In the genomic region with DNA sequence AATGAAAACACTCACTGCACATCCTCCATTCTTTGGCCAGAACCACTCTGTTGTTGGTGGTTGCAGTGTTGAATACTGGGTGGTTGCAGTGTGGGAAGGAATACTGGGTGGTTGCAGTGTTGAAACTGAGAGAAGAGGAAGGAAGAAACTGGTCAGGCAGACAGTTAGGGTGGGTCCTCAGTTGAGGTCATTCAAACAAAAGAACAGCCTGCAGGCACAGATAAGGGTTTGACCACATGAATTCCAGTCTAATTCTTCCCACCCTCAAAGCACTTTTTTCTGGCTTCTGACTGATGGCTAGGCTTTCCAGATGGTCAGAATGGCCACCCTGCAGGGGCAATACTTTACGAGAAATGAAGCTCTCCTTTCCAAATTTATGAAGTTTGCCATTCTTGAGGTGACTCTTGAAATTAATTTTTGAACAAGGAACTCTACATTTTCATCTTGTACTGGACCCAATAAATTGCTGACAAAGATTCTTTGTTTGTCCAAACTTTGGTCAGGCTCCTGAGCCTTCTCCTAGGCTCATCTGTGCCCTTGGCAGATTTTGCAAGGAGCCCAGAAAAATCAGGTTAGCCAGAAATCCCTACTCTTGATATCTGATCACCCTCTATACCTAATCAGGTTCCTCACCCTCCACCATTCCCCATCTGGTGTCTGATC, we compare ENCODE assay signal across 22 cellular contexts.
DNase-seq lines count a peak whose midpoint lies in the region; ATAC-seq and TF ChIP-seq lines count a peak whose summit lies in the region.
"Had no signal": no experiment of that assay in that cellular context is flagged by ENCODE, and none has a peak within 500 bp of the region (broad histone marks: within the 10 kb centered on the region; RNA-seq: fewer than 3 reads in every experiment).

No MANE protein-coding gene starts in this region.

- intact Hi-C loops in MCF 10A (cut with micrococcal nuclease) (no loop called here), breast epithelium (cut with DNase I; ENCODE audit: low total_unique reads) (no loop called here)

- H3K4me3 ChIP-seq in breast epithelium (no peak overlapping the region), WERI-Rb-1 (ENCODE audit: low read depth, low read length) (no peak overlapping the region)
- H3K4me3 ChIP-seq: lower lobe of right lung, prostate gland, SJSA1, transverse colon had no signal

- DNase-seq in MCF 10A (ENCODE audit: unreplicated experiment) (no peak), breast epithelium (ENCODE audit: low spot score in 2 of 2) (no peak), OCI-M1 (lab: John Stamatoyannopoulos, UW) (peak; percentile 94), endothelial cell (ENCODE audit: low spot score) (peak; percentile 4), UCSD-AML1 (lab: John Stamatoyannopoulos, UW; ENCODE audit: unreplicated experiment) (no peak), WERI-Rb-1 (no peak), AML-193 (lab: John Stamatoyannopoulos, UW) (no peak)
- DNase-seq: 8988T; activated CD4-positive, alpha-beta T cell treated with anti-CD3 and anti-CD28 coated beads, Interleukin-2, amount 10 ng/mL, durations not matched to agents 7 days and 5 days; activated naive CD4-positive, alpha-beta T cell treated with anti-CD3 and anti-CD28 coated beads for 36 hours; dermis blood vessel endothelial cell; DMS53; HCEC 1CT; Karpas-422; lower lobe of right lung; natural killer cell; NCI-H1436; transverse colon had no signal

- no peak overlapping the region for H3K27ac ChIP-seq in breast epithelium
- no peak overlapping the region for H3K27ac ChIP-seq in WERI-Rb-1
- H3K27ac ChIP-seq: C4-2B, lower lobe of right lung, prostate gland, SJSA1, transverse colon had no signal

- H3K27me3 ChIP-seq in breast epithelium: no peaks in the 10 kb centered on the region
- H3K27me3 ChIP-seq in WERI-Rb-1 (ENCODE audit: insufficient read depth, low read depth, severe bottlenecking): no peaks in the 10 kb centered on the region
- H3K27me3 ChIP-seq: SJSA1, transverse colon had no signal

- TF ChIP-seq POLR2A in breast epithelium (IDR thresholded peaks at IDR 0.05): no peak

- ATAC-seq in stimulated activated memory B cell treated with anti-CD40 and anti-IgM and Interleukin-4, amounts not matched to agents 10 μg/mL and 1 μg/mL and 100 μg/mL, for 72 hours: no peak
- ATAC-seq: lower lobe of right lung, natural killer cell had no signal

- H3K36me3 Mint-ChIP-seq in MCF 10A (ENCODE audit: insufficient read depth, unreplicated experiment): no peaks in the 10 kb centered on the region
- peaks cover 12% of the 10 kb centered on the region for H3K36me3 Mint-ChIP-seq in endothelial cell (ENCODE audit: low read depth, unreplicated experiment)
- H3K36me3 Mint-ChIP-seq in stimulated activated memory B cell treated with anti-CD40 and anti-IgM and Interleukin-4, amounts not matched to agents 10 μg/mL and 1 μg/mL and 100 μg/mL, for 72 hours: no peaks in the 10 kb centered on the region
- H3K36me3 Mint-ChIP-seq: natural killer cell had no signal

- POLR2A ChIA-PET in MCF 10A (lab: Yijun Ruan, JAX): no interaction called here

- no peaks in the 10 kb centered on the region for H3K27me3 Mint-ChIP-seq in MCF 10A (ENCODE audit: insufficient read depth, unreplicated experiment)
- no peaks in the 10 kb centered on the region for H3K27me3 Mint-ChIP-seq in endothelial cell (ENCODE audit: unreplicated experiment)
- H3K27me3 Mint-ChIP-seq in stimulated activated memory B cell treated with anti-CD40 and anti-IgM and Interleukin-4, amounts not matched to agents 10 μg/mL and 1 μg/mL and 100 μg/mL, for 72 hours: no peaks in the 10 kb centered on the region
- H3K27me3 Mint-ChIP-seq: activated CD4-positive, alpha-beta T cell treated with anti-CD3 and anti-CD28 coated beads, Interleukin-2, amount 10 ng/mL, durations not matched to agents 7 days and 5 days had no signal

- no peaks in the 10 kb centered on the region for H3K36me3 ChIP-seq in breast epithelium
- H3K36me3 ChIP-seq in WERI-Rb-1: no peaks in the 10 kb centered on the region
- H3K36me3 ChIP-seq: lower lobe of right lung, prostate gland, SJSA1, transverse colon had no signal

- no peaks in the 10 kb centered on the region for H3K4me1 ChIP-seq in breast epithelium
- H3K4me1 ChIP-seq: lower lobe of right lung, prostate gland, SJSA1, transverse colon had no signal

- H3K27ac Mint-ChIP-seq in MCF 10A (ENCODE audit: low read depth, unreplicated experiment): peak overlapping the region; percentile 67
- H3K27ac Mint-ChIP-seq in endothelial cell (ENCODE audit: unreplicated experiment): peak overlapping the region; percentile 94
- no peak overlapping the region for H3K27ac Mint-ChIP-seq in stimulated activated memory B cell treated with anti-CD40 and anti-IgM and Interleukin-4, amounts not matched to agents 10 μg/mL and 1 μg/mL and 100 μg/mL, for 72 hours
- H3K27ac Mint-ChIP-seq: activated CD4-positive, alpha-beta T cell treated with anti-CD3 and anti-CD28 coated beads, Interleukin-2, amount 10 ng/mL, durations not matched to agents 7 days and 5 days; activated naive CD4-positive, alpha-beta T cell treated with anti-CD3 and anti-CD28 coated beads for 36 hours; natural killer cell had no signal

- H3K4me1 Mint-ChIP-seq in MCF 10A (ENCODE audit: insufficient read depth, unreplicated experiment) (no peaks in the 10 kb centered on the region), endothelial cell (ENCODE audit: unreplicated experiment) (peaks cover 34% of the 10 kb centered on the region)
- H3K4me1 Mint-ChIP-seq in stimulated activated memory B cell treated with anti-CD40 and anti-IgM and Interleukin-4, amounts not matched to agents 10 μg/mL and 1 μg/mL and 100 μg/mL, for 72 hours: no peaks in the 10 kb centered on the region
- H3K4me1 Mint-ChIP-seq: activated CD4-positive, alpha-beta T cell treated with anti-CD3 and anti-CD28 coated beads, Interleukin-2, amount 10 ng/mL, durations not matched to agents 7 days and 5 days; natural killer cell had no signal

- CTCF ChIA-PET in MCF 10A (lab: Yijun Ruan, JAX): interaction anchor here (0.6 to 0.7 kb wide), 2 partner anchors 12 to 13 kb away, joined by 3 read pairs; no protein-coding TSS in a partner anchor

- H3K9me3 ChIP-seq in breast epithelium: peaks cover 0 to 11% of the 10 kb centered on the region in 2 donors
- peaks cover 12% of the 10 kb centered on the region for H3K9me3 ChIP-seq in WERI-Rb-1 (ENCODE audit: severe bottlenecking)
- H3K9me3 ChIP-seq: lower lobe of right lung, prostate gland, transverse colon had no signal

- no peak overlapping the region for H3K4me3 Mint-ChIP-seq in MCF 10A (ENCODE audit: unreplicated experiment)
- no peak overlapping the region for H3K4me3 Mint-ChIP-seq in endothelial cell (ENCODE audit: unreplicated experiment)
- no peak overlapping the region for H3K4me3 Mint-ChIP-seq in stimulated activated memory B cell treated with anti-CD40 and anti-IgM and Interleukin-4, amounts not matched to agents 10 μg/mL and 1 μg/mL and 100 μg/mL, for 72 hours
- H3K4me3 Mint-ChIP-seq: activated CD4-positive, alpha-beta T cell treated with anti-CD3 and anti-CD28 coated beads, Interleukin-2, amount 10 ng/mL, durations not matched to agents 7 days and 5 days; activated naive CD4-positive, alpha-beta T cell treated with anti-CD3 and anti-CD28 coated beads for 36 hours; natural killer cell had no signal

- H3K9me3 Mint-ChIP-seq in MCF 10A (ENCODE audit: unreplicated experiment) (peaks cover 50% of the 10 kb centered on the region), endothelial cell (ENCODE audit: unreplicated experiment) (no peaks in the 10 kb centered on the region)
- H3K9me3 Mint-ChIP-seq in stimulated activated memory B cell treated with anti-CD40 and anti-IgM and Interleukin-4, amounts not matched to agents 10 μg/mL and 1 μg/mL and 100 μg/mL, for 72 hours: peaks cover 8% of the 10 kb centered on the region
- H3K9me3 Mint-ChIP-seq: activated CD4-positive, alpha-beta T cell treated with anti-CD3 and anti-CD28 coated beads, Interleukin-2, amount 10 ng/mL, durations not matched to agents 7 days and 5 days had no signal

- BruUV-seq in MCF 10A (replicated peaks; lab: Mats Ljungman, UMichigan): no TSS peak

- TF ChIP-seq CTCF in MCF 10A (IDR thresholded peaks at IDR 0.05; ENCODE audit: unreplicated experiment) (no peak), breast epithelium (IDR thresholded peaks at IDR 0.05) (no peak), endothelial cell (IDR thresholded peaks at IDR 0.05; ENCODE audit: unreplicated experiment) (no peak), WERI-Rb-1 (IDR thresholded peaks at IDR 0.05; ENCODE audit: low read depth, low read length) (no peak)

Comparison
In these comparisons a context has a peak if more than half of its experiments do, and no peak if none do; other contexts are left out.
1. DNase-seq: peak in OCI-M1 (single experiment) and endothelial cell (single experiment); none in MCF 10A (single experiment), breast epithelium (0 of 2), UCSD-AML1 (single experiment), WERI-Rb-1 (single experiment) and AML-193 (0 of 2).